9 cellular contexts compared by ENCODE assay signal in the genomic region with DNA sequence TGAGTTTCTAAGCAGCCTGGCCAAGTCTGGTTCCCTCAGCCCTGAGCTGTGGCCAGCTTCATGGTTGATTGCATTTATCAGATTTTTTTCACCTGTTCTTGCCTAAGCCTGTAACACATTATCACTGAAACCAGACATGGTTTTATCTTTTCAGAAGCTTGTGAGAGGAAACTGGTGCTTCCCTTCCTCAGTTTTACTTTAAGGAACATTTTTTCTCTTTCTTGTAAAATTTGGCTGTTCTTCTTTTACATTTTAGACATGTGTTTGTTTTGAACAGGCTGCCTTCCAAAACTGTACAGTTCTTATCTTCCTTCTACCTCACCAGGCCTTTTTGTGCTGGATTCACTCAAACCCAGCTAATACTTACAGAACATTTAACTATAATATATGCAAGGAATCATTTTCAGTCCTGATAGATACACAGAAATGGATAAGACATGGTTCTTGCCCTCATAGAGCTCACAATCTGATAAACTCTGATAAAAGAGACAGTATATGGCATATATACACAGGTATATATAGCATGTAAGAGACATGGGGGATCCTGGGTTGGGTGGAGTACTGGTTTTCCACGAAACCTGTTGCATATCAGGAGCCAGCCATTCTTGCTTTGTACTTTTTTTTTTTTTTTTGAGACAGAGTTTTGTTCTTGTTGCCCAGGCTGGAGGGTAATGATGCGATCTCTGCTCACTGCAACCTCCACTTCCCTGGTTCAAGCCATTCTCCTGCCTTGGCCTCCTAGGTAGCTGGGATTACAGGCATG. TPM values are rescaled to one million over a fixed set of nuclear protein-coding genes. Genes with fewer than 3 reads are reported as not detected.
DNase-seq lines count a peak whose midpoint lies in the region; ATAC-seq and TF ChIP-seq lines count a peak whose summit lies in the region.
"Had no signal": no experiment of that assay in that cellular context is flagged by ENCODE, and none has a peak within 500 bp of the region (broad histone marks: within the 10 kb centered on the region; RNA-seq: fewer than 3 reads in every experiment).

No MANE protein-coding gene starts in this region.

- 98 to 100% methylated on average over 1 to 2 of the region's 2 CpGs for WGBS in GM23248 (ENCODE audit: low coverage in 1 of 2, low lambda C conversion rate in 2 of 2, missing lambda C conversion rate in 2 of 2), 2 experiments

- H3K79me2 ChIP-seq in GM23248 (ENCODE audit: insufficient read depth): peaks cover 80% of the 10 kb centered on the region

- H4K20me1 ChIP-seq in GM23248 (ENCODE audit: insufficient read depth): no peaks in the 10 kb centered on the region

- H3K36me3 ChIP-seq in adipocyte (ENCODE audit: control insufficient read depth, insufficient read depth, low read length, severe bottlenecking): no peaks in the 10 kb centered on the region
- H3K36me3 ChIP-seq in colonic mucosa: no peaks in the 10 kb centered on the region
- H3K36me3 ChIP-seq in GM23248 (ENCODE audit: low read depth): no peaks in the 10 kb centered on the region

- H2AFZ ChIP-seq in GM23248: no peak overlapping the region

- peak; percentile 29 for DNase-seq in adipocyte (ENCODE audit: low read depth)
- no peak for DNase-seq in sciatic nerve (ENCODE audit: low spot score)
- DNase-seq in colonic mucosa: no peak
- no peak for DNase-seq in GM23248
- DNase-seq: activated T-cell treated with anti-CD3 and anti-CD28 coated beads, Interleukin-2, amount 50 U/mL, for 72 hours had no signal

- no peak overlapping the region for H3K27ac Mint-ChIP-seq in stimulated activated memory B cell treated with anti-CD40 and anti-IgM and Interleukin-4, amounts not matched to agents 10 μg/mL and 1 μg/mL and 100 μg/mL, for 72 hours

- H3K4me3 ChIP-seq in adipocyte (ENCODE audit: low read length): no peak overlapping the region
- H3K4me3 ChIP-seq in colonic mucosa: no peak overlapping the region
- no peak overlapping the region for H3K4me3 ChIP-seq in GM23248

- H3K9me3 Mint-ChIP-seq in stimulated activated memory B cell treated with anti-CD40 and anti-IgM and Interleukin-4, amounts not matched to agents 10 μg/mL and 1 μg/mL and 100 μg/mL, for 72 hours: no peaks in the 10 kb centered on the region
- H3K9me3 Mint-ChIP-seq: activated T-cell treated with anti-CD3 and anti-CD28 coated beads, Interleukin-2, amount 50 U/mL, for 72 hours had no signal

- H3K27me3 ChIP-seq in adipocyte (replicated peaks; ENCODE audit: control insufficient read depth, insufficient read depth, low read length): no peaks in the 10 kb centered on the region
- H3K27me3 ChIP-seq in colonic mucosa: no peaks in the 10 kb centered on the region
- no peaks in the 10 kb centered on the region for H3K27me3 ChIP-seq in GM23248 (replicated peaks; ENCODE audit: insufficient read depth)

- intact Hi-C loops in sciatic nerve (cut with DNase I) (no loop called here), colonic mucosa (cut with DNase I) (no loop called here)

- H3K27ac ChIP-seq in colonic mucosa (no peak overlapping the region), GM23248 (no peak overlapping the region)

- peaks cover 6% of the 10 kb centered on the region; the same call in 1 of the 2 replicates for H3F3A ChIP-seq in GM23248 (ENCODE audit: insufficient read depth)

- no peak overlapping the region for H3K4me3 Mint-ChIP-seq in stimulated activated memory B cell treated with anti-CD40 and anti-IgM and Interleukin-4, amounts not matched to agents 10 μg/mL and 1 μg/mL and 100 μg/mL, for 72 hours
- H3K4me3 Mint-ChIP-seq: activated T-cell treated with anti-CD3 and anti-CD28 coated beads, Interleukin-2, amount 50 U/mL, for 72 hours had no signal

- H3K4me1 ChIP-seq in adipocyte (ENCODE audit: control insufficient read depth, insufficient read depth, low read length): peaks cover 22% of the 10 kb centered on the region
- peaks cover 6% of the 10 kb centered on the region for H3K4me1 ChIP-seq in colonic mucosa
- H3K4me1 ChIP-seq in GM23248 (ENCODE audit: insufficient read depth): peaks cover 14% of the 10 kb centered on the region

- no peaks in the 10 kb centered on the region for H3K27me3 Mint-ChIP-seq in stimulated activated memory B cell treated with anti-CD40 and anti-IgM and Interleukin-4, amounts not matched to agents 10 μg/mL and 1 μg/mL and 100 μg/mL, for 72 hours

- H3K9ac ChIP-seq in adipocyte (ENCODE audit: low read length) (no peak overlapping the region), colonic mucosa (ENCODE audit: low read depth in 2 of 2, low read length in 2 of 2) (no peak overlapping the region), GM23248 (no peak overlapping the region)

- no peaks in the 10 kb centered on the region for H3K9me2 ChIP-seq in GM23248 (ENCODE audit: insufficient read depth)

- H3K4me1 Mint-ChIP-seq in stimulated activated memory B cell treated with anti-CD40 and anti-IgM and Interleukin-4, amounts not matched to agents 10 μg/mL and 1 μg/mL and 100 μg/mL, for 72 hours: peaks cover 11% of the 10 kb centered on the region

- no peaks in the 10 kb centered on the region for H3K36me3 Mint-ChIP-seq in stimulated activated memory B cell treated with anti-CD40 and anti-IgM and Interleukin-4, amounts not matched to agents 10 μg/mL and 1 μg/mL and 100 μg/mL, for 72 hours

- ATAC-seq in GM19043 (IDR thresholded peaks at IDR 0.05; ENCODE audit: low read depth, unreplicated experiment) (peak; percentile 66), HG02885 (IDR thresholded peaks at IDR 0.05; ENCODE audit: poor library complexity, unreplicated experiment) (peak; percentile 72), sciatic nerve (peak; percentile 34), HG03520 (IDR thresholded peaks at IDR 0.05; ENCODE audit: unreplicated experiment) (no peak)
- no peak for ATAC-seq in stimulated activated memory B cell treated with anti-CD40 and anti-IgM and Interleukin-4, amounts not matched to agents 10 μg/mL and 1 μg/mL and 100 μg/mL, for 72 hours
- ATAC-seq: activated T-cell treated with anti-CD3 and anti-CD28 coated beads, Interleukin-2, amount 50 U/mL, for 72 hours had no signal

- in situ Hi-C loops in GM23248 (cut with MboI): no loop called here

- no peak for TF ChIP-seq CTCF in colonic mucosa (IDR thresholded peaks at IDR 0.05)

- peaks cover 3% of the 10 kb centered on the region for H3K9me3 ChIP-seq in adipocyte (ENCODE audit: control insufficient read depth, low read length)
- no peaks in the 10 kb centered on the region for H3K9me3 ChIP-seq in colonic mucosa
- no peaks in the 10 kb centered on the region for H3K9me3 ChIP-seq in GM23248 (ENCODE audit: low read depth)

- H3K4me2 ChIP-seq in GM23248 (ENCODE audit: unreplicated experiment): no peak overlapping the region

RNA-seq across cellular contexts. Expression of gene ZNRF1, which starts 44.5 kb away (rescaled TPM):
- total RNA-seq in sciatic nerve (24.6 TPM), colonic mucosa (10 to 100 TPM; 27.7 to 29.7 TPM)
- 10.4 and 17.2 TPM in 2 replicates for total RNA-seq in GM23248 (2014; rRNA removed; shearing (Covaris generic))
- 7.1 and 7.6 TPM in 2 replicates for polyA plus RNA-seq in GM23248 (2016; fragmentation: Nextera tagmentation; extraction: Ambion mirVana)

RNA-seq across cellular contexts. Expression of gene WDR59, which starts 58.4 kb away (rescaled TPM):
- 95.4 TPM for total RNA-seq in sciatic nerve
- total RNA-seq in colonic mucosa: 10 to 100 TPM; 46.5 to 48.3 TPM
- total RNA-seq in GM23248 (2014; rRNA removed; shearing (Covaris generic)): 7.5 and 8.3 TPM in 2 replicates
- 11.4 and 15.2 TPM in 2 replicates for polyA plus RNA-seq in GM23248 (2016; fragmentation: Nextera tagmentation; extraction: Ambion mirVana)

Comparison
In these comparisons a context has a peak if more than half of its experiments do, and no peak if none do; other contexts are left out.
1. ATAC-seq: peak in GM19043 (single experiment), HG02885 (single experiment) and sciatic nerve (single experiment); none in HG03520 (single experiment) and stimulated activated memory B cell treated with anti-CD40 and anti-IgM and Interleukin-4, amounts not matched to agents 10 μg/mL and 1 μg/mL and 100 μg/mL, for 72 hours (single experiment).